Comparison of ENCODE assay signal across 27 cellular contexts in the genomic region with DNA sequence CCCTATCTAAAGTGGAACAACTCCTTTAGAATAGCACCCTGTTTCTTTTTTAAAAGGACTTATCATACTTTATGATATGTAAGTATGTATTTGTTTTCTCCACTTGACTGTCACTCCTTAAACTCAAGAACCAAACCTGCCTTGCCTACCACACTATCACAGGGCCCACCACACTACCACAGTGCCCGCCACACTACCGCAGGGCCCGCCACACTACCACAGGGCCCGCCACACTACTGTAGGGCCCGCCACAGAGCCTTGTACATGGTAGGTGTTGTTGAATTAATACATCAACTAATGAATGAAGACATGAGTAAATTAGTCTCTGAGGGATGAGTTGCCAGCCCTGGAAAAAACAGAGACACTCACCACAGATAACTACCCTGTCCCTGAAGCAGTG.
"Had no signal": no experiment of that assay in that cellular context is flagged by ENCODE, and none has a peak within 500 bp of the region (broad histone marks: within the 10 kb centered on the region; RNA-seq: fewer than 3 reads in every experiment).

No MANE protein-coding gene starts in this region.

- H3K27ac ChIP-seq: colonic mucosa, esophagus muscularis mucosa, foreskin keratinocyte, gastroesophageal sphincter, heart left ventricle, hepatocyte, left lung, neural progenitor cell, prostate gland, right atrium auricular region, transverse colon, upper lobe of right lung, uterus had no signal

- H3K4me3 Mint-ChIP-seq: endodermal cell; naive thymus-derived CD4-positive, alpha-beta T cell; nephron; neural progenitor cell; stimulated activated memory B cell treated with anti-CD40 and anti-IgM and Interleukin-4, amounts not matched to agents 10 μg/mL and 1 μg/mL and 100 μg/mL, for 72 hours had no signal

- ATAC-seq: foreskin keratinocyte; gastroesophageal sphincter; heart left ventricle; left cardiac atrium; left lung; naive thymus-derived CD4-positive, alpha-beta T cell; sciatic nerve; stimulated activated memory B cell treated with anti-CD40 and anti-IgM and Interleukin-4, amounts not matched to agents 10 μg/mL and 1 μg/mL and 100 μg/mL, for 72 hours; stimulated activated naive CD8-positive, alpha-beta T cell treated with anti-CD3 and anti-CD28 coated beads, Interleukin-15, Interleukin-2, amounts not matched to agents 100 U/mL and 50 U/mL, for 24 hours; upper lobe of right lung had no signal

- H3K36me3 ChIP-seq: uterus had no signal

- H3K4me3 ChIP-seq: colonic mucosa, esophagus muscularis mucosa, gastroesophageal sphincter, heart left ventricle, hepatocyte, left lung, neural progenitor cell, prostate gland, right atrium auricular region, smooth muscle cell, transverse colon, upper lobe of right lung, uterus had no signal

- H3K9me3 ChIP-seq: colonic mucosa, esophagus muscularis mucosa, gastroesophageal sphincter, heart left ventricle, left lung, prostate gland, right atrium auricular region, transverse colon, upper lobe of right lung, uterus had no signal

- H3K27me3 Mint-ChIP-seq: naive thymus-derived CD4-positive, alpha-beta T cell; stimulated activated memory B cell treated with anti-CD40 and anti-IgM and Interleukin-4, amounts not matched to agents 10 μg/mL and 1 μg/mL and 100 μg/mL, for 72 hours had no signal

- H3K27me3 ChIP-seq: colonic mucosa, esophagus muscularis mucosa, foreskin keratinocyte, gastroesophageal sphincter, heart left ventricle, hepatocyte, left lung, neural progenitor cell, right atrium auricular region, transverse colon, upper lobe of right lung, uterus had no signal

- H3K4me1 ChIP-seq: colonic mucosa, foreskin keratinocyte, left lung, neural progenitor cell, prostate gland, transverse colon, uterus had no signal

- H3K27ac Mint-ChIP-seq: endodermal cell; nephron; neural progenitor cell; stimulated activated memory B cell treated with anti-CD40 and anti-IgM and Interleukin-4, amounts not matched to agents 10 μg/mL and 1 μg/mL and 100 μg/mL, for 72 hours had no signal

- H3K9me3 Mint-ChIP-seq: nephron, neural progenitor cell had no signal

- DNase-seq: colonic mucosa; effector CD4-positive, alpha-beta T cell; endodermal cell; foreskin keratinocyte; heart left ventricle; left cardiac atrium; left lung; mesendoderm; midbrain; naive thymus-derived CD4-positive, alpha-beta T cell; stimulated activated CD4-positive, alpha-beta T cell treated with anti-CD3 and anti-CD28 coated beads, Interleukin-12 subunit alpha, Interleukin-12 subunit beta, amount 100 ng/mL, for 4 hours; stimulated activated CD4-positive, alpha-beta T cell treated with anti-CD3 and anti-CD28 coated beads, Interleukin-1b, Interleukin-23, amount 100 ng/mL, for 48 hours; stimulated activated CD4-positive, alpha-beta T cell treated with anti-CD3 and anti-CD28 coated beads, Interleukin-4, amount 100 ng/mL, for 24 hours; stimulated activated naive CD8-positive, alpha-beta T cell treated with anti-CD3 and anti-CD28 coated beads, Interleukin-15, Interleukin-2, amounts not matched to agents 100 U/mL and 50 U/mL, for 24 hours; transverse colon; upper lobe of right lung; uterus had no signal

- H3K4me1 Mint-ChIP-seq: endodermal cell; naive thymus-derived CD4-positive, alpha-beta T cell; nephron; neural progenitor cell; stimulated activated memory B cell treated with anti-CD40 and anti-IgM and Interleukin-4, amounts not matched to agents 10 μg/mL and 1 μg/mL and 100 μg/mL, for 72 hours had no signal
